In the genomic region with DNA sequence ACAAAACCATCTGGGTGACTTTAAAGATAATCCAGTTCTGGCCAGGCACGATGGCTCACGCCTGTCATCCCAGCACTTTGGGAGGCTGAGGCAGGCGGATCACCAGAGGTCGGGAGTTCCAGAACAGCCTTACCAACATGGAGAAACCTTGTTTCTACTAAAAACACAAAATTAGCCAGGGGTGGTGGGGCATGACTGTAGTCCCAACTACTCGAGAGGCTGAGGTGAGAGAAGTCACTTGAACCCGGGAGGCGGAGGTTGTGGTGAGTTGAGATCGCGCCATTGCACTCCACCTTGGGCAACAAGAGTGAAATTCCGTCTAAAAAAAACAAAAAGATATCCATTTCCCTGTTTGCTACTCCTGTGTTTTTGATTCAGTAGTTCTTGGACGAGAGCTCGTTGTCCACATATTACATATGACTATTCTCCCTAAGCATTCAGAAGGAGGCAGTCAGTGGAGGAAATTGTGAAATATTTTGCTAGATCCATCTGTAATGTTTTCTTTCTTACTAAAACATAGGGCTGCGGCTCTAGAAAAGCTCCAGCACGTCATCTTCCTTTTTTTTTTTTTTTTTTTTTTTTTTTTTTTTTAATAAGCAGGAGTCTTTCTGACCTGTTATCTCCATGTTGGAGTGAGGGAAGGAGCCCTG, we compare ENCODE assay signal across 17 cellular contexts. TPM values are rescaled to one million over a fixed set of nuclear protein-coding genes. Genes with fewer than 3 reads are reported as not detected.
DNase-seq lines count a peak whose midpoint lies in the region; ATAC-seq and TF ChIP-seq lines count a peak whose summit lies in the region.
"Had no signal": no experiment of that assay in that cellular context is flagged by ENCODE, and none has a peak within 500 bp of the region (broad histone marks: within the 10 kb centered on the region; RNA-seq: fewer than 3 reads in every experiment).

No MANE protein-coding gene starts in this region.

- H3K27me3 Mint-ChIP-seq in naive thymus-derived CD8-positive, alpha-beta T cell: no peaks in the 10 kb centered on the region
- H3K27me3 Mint-ChIP-seq: activated naive CD4-positive, alpha-beta T cell treated with anti-CD3 and anti-CD28 coated beads, Interleukin-2, amount 10 ng/mL, durations not matched to agents 7 days and 5 days; central memory CD8-positive, alpha-beta T cell had no signal

- DNase-seq in EH (ENCODE audit: low read depth): peak; percentile 30
- DNase-seq in coronary artery (ENCODE audit: low spot score): no peak
- DNase-seq in naive thymus-derived CD8-positive, alpha-beta T cell: no peak
- no peak for DNase-seq in D341Med (ENCODE audit: low spot score)
- DNase-seq in NCI-H1417 (lab: John Stamatoyannopoulos, UW): no peak
- DNase-seq in GM19238 (ENCODE audit: insufficient read length, low spot score): no peak
- DNase-seq: activated CD4-positive, alpha-beta T cell treated with anti-CD3 and anti-CD28 coated beads for 1 hour; activated naive CD4-positive, alpha-beta T cell treated with anti-CD3 and anti-CD28 coated beads, Interleukin-2, amount 10 ng/mL, durations not matched to agents 7 days and 5 days; DMS153; heart left ventricle; NCI-H1930; NCI-H510A; SJCRH30; T-helper 9 cell had no signal

- TF ChIP-seq CTCF in coronary artery (IDR thresholded peaks at IDR 0.05): no peak

- no peaks in the 10 kb centered on the region for H3K36me3 ChIP-seq in ACC112 (ENCODE audit: insufficient read depth, low read length)
- H3K36me3 ChIP-seq: heart left ventricle, SJCRH30 had no signal

- peaks cover 0 to 59% (median 10%) of the 10 kb centered on the region in 9 donors for H3K9me3 Mint-ChIP-seq in naive thymus-derived CD8-positive, alpha-beta T cell

- POLR2A ChIA-PET in naive thymus-derived CD8-positive, alpha-beta T cell (lab: Charles Lee): interaction anchor here (0.6 to 0.7 kb wide), 3 partner anchors 107 to 1631 kb away, joined by 3 to 7 read pairs (median 6); no protein-coding TSS in a partner anchor

- peak overlapping the region in 2 of 10 donors; percentile 4 to 59 for H3K27ac Mint-ChIP-seq in naive thymus-derived CD8-positive, alpha-beta T cell
- H3K27ac Mint-ChIP-seq: activated naive CD4-positive, alpha-beta T cell treated with anti-CD3 and anti-CD28 coated beads, Interleukin-2, amount 10 ng/mL, durations not matched to agents 7 days and 5 days had no signal

- peak overlapping the region; percentile 29; the same call in 1 of the 2 replicates for H3K4me3 ChIP-seq in ACC112 (ENCODE audit: low read depth, low read length)
- no peak overlapping the region for H3K4me3 ChIP-seq in coronary artery
- H3K4me3 ChIP-seq: heart left ventricle, SJCRH30 had no signal

- peak overlapping the region in 7 of 10 donors; percentile 26 to 88 (median 44) for H3K4me3 Mint-ChIP-seq in naive thymus-derived CD8-positive, alpha-beta T cell
- H3K4me3 Mint-ChIP-seq: activated naive CD4-positive, alpha-beta T cell treated with anti-CD3 and anti-CD28 coated beads, Interleukin-2, amount 10 ng/mL, durations not matched to agents 7 days and 5 days; central memory CD8-positive, alpha-beta T cell had no signal

- H3K27ac ChIP-seq in ACC112 (ENCODE audit: low read depth, low read length): peak overlapping the region; percentile 59
- peak overlapping the region; percentile 34 to 79 for H3K27ac ChIP-seq in coronary artery
- H3K27ac ChIP-seq: SJCRH30 had no signal

- H3K79me2 ChIP-seq in ACC112 (ENCODE audit: control insufficient read depth, insufficient read depth, low read length, unreplicated experiment): peaks cover 3% of the 10 kb centered on the region

- H3K27me3 ChIP-seq in ACC112 (ENCODE audit: insufficient read depth, low read length): no peaks in the 10 kb centered on the region
- H3K27me3 ChIP-seq: heart left ventricle, SJCRH30 had no signal

- peaks cover 6% of the 10 kb centered on the region for H3K4me1 ChIP-seq in ACC112 (ENCODE audit: control insufficient read depth, insufficient read depth, low read length, unreplicated experiment)
- H3K4me1 ChIP-seq: SJCRH30 had no signal

- H3K4me1 Mint-ChIP-seq in naive thymus-derived CD8-positive, alpha-beta T cell: peaks cover 13 to 50% (median 41%) of the 10 kb centered on the region in 4 donors

- H2AFZ ChIP-seq in ACC112 (ENCODE audit: low read length, unreplicated experiment): no peak overlapping the region

- ATAC-seq in naive thymus-derived CD8-positive, alpha-beta T cell: no peak
- no peak for ATAC-seq in HG02852 (IDR thresholded peaks at IDR 0.05; ENCODE audit: unreplicated experiment)

- H3K36me3 Mint-ChIP-seq in naive thymus-derived CD8-positive, alpha-beta T cell: peaks cover 13 to 28% (median 16%) of the 10 kb centered on the region in 3 donors

RNA-seq across cellular contexts. Expression of a gene that starts 33.6 kb away (rescaled TPM):
- 10 to 100 TPM; 35.8 to 40.3 TPM for total RNA-seq in naive thymus-derived CD8-positive, alpha-beta T cell
- polyA plus RNA-seq in naive thymus-derived CD8-positive, alpha-beta T cell: 10 to 100 TPM; 13.6 to 14.4 (median 14.1) TPM

RNA-seq across cellular contexts. Expression of a gene that starts 34.5 kb away (rescaled TPM):
- total RNA-seq in naive thymus-derived CD8-positive, alpha-beta T cell: 100 to 1,000 TPM; 112 to 113 TPM
- 10 to 100 TPM; 10.9 to 18.3 (median 13.8) TPM for polyA plus RNA-seq in naive thymus-derived CD8-positive, alpha-beta T cell
